ENCODE assay signal across 18 cellular contexts in genomic region chr5:147668385-147668784, GRCh38.
A peak's percentile ranks its signal among the peaks of the same experiment; 100 is the strongest.
DNase-seq lines count a peak whose midpoint lies in the region; ATAC-seq, FAIRE-seq and TF ChIP-seq lines count a peak whose summit lies in the region.
"Had no signal": no experiment of that assay in that cellular context is flagged by ENCODE, and none has a peak within 500 bp of the region (broad histone marks: within the 10 kb centered on the region; RNA-seq: fewer than 3 reads in every experiment).

No MANE protein-coding gene starts in this region.

- H2BK20ac ChIP-seq in H1 (ENCODE audit: low read length): no peak overlapping the region

- no peak overlapping the region for H3K27ac Mint-ChIP-seq in CD8-positive, alpha-beta memory T cell
- H3K27ac Mint-ChIP-seq: IgD-negative memory B cell had no signal

- H3K9ac ChIP-seq in HUES48 (ENCODE audit: low read depth, low read length) (no peak overlapping the region), H1 (replicated peaks in 1 of 4; ENCODE audit: extremely low read depth in 1 of 4, low read depth in 3 of 4, low read length in 3 of 4) (no peak overlapping the region)
- H3K9ac ChIP-seq: KMS-11 had no signal

- DNase-seq in NCI-H2081 (lab: John Stamatoyannopoulos, UW): peak; percentile 12 to 53
- no peak for DNase-seq in NCI-H2081 treated with DMSO at 0.1 percent for 48 hours (lab: John Stamatoyannopoulos, UW)
- no peak for DNase-seq in H1 (ENCODE audit: low read depth in 1 of 2, low spot score in 2 of 2)
- DNase-seq in iPS-NIHi7 (ENCODE audit: extremely low spot score): no peak
- DNase-seq in foreskin keratinocyte: no peak
- DNase-seq in CD8-positive, alpha-beta memory T cell: no peak
- DNase-seq: H7, MM.1S, NCI-H1048, NCI-H187, NCI-H524 treated with DMSO at 0.1 percent for 48 hours, SIG-M5 had no signal

- no peaks in the 10 kb centered on the region for H3K9me3 Mint-ChIP-seq in CD8-positive, alpha-beta memory T cell

- no peaks in the 10 kb centered on the region for H3K23me2 ChIP-seq in H1 (ENCODE audit: low read depth, low read length)

- H2BK120ac ChIP-seq in H1 (replicated peaks; ENCODE audit: low read depth, low read length): no peak overlapping the region

- H3K56ac ChIP-seq in H1 (replicated peaks; ENCODE audit: insufficient read length, low read depth, low read length): no peak overlapping the region

- no peak overlapping the region for H4K91ac ChIP-seq in H1 (replicated peaks; ENCODE audit: insufficient read length, low read length)

- H3K4ac ChIP-seq in H1 (replicated peaks; ENCODE audit: insufficient read length, low read depth, low read length): no peak overlapping the region

- H2BK15ac ChIP-seq in H1 (ENCODE audit: low read length): no peak overlapping the region

- peak overlapping the region; percentile 1 for H3K27ac ChIP-seq in HUES48 (ENCODE audit: low read depth, low read length)
- no peak overlapping the region for H3K27ac ChIP-seq in H1 (ENCODE audit: low read depth, low read length)
- no peak overlapping the region for H3K27ac ChIP-seq in foreskin keratinocyte
- H3K27ac ChIP-seq in CD8-positive, alpha-beta memory T cell (ENCODE audit: low read depth, low read length): no peak overlapping the region
- H3K27ac ChIP-seq: KMS-11, SK-N-MC had no signal

- peak in 1 of 2 experiments; percentile 19; a peak in 2 of 4 replicates for TF ChIP-seq RAD21 in H1 (IDR thresholded peaks at IDR 0.05 in 1 of 2, conservative IDR thresholded peaks at IDR 0.05 in 1 of 2; ENCODE audit: low read depth in 2 of 2, low read length in 2 of 2)

- H4K5ac ChIP-seq in H1 (ENCODE audit: insufficient read length, low read depth, low read length): no peak overlapping the region

- no peak overlapping the region for H2BK5ac ChIP-seq in H1 (ENCODE audit: low read depth, low read length)

- peaks cover 2% of the 10 kb centered on the region; the same call in 1 of the 2 replicates for H3K79me1 ChIP-seq in H1 (ENCODE audit: low read depth, low read length)

- no peaks in the 10 kb centered on the region for H3K27me3 ChIP-seq in HUES48 (ENCODE audit: control insufficient read depth, insufficient read depth, low read length)
- no peaks in the 10 kb centered on the region for H3K27me3 ChIP-seq in H1 (replicated peaks in 1 of 4; ENCODE audit: control insufficient read depth in 3 of 4, extremely low read depth in 1 of 4, insufficient read depth in 3 of 4, low read length in 3 of 4)
- H3K27me3 ChIP-seq in foreskin keratinocyte: no peaks in the 10 kb centered on the region
- H3K27me3 ChIP-seq in CD8-positive, alpha-beta memory T cell (ENCODE audit: insufficient read depth, low read length, poor library complexity, severe bottlenecking): no peaks in the 10 kb centered on the region

- peaks cover 5% of the 10 kb centered on the region; the same call in 1 of the 2 replicates for H3K4me1 ChIP-seq in HUES48 (ENCODE audit: control insufficient read depth, insufficient read depth, low read length)
- H3K4me1 ChIP-seq in H1 (replicated peaks in 1 of 4; ENCODE audit: control insufficient read depth in 3 of 4, insufficient read depth in 4 of 4, low read length in 3 of 4): no peaks in the 10 kb centered on the region
- H3K4me1 ChIP-seq in foreskin keratinocyte: no peaks in the 10 kb centered on the region
- H3K4me1 ChIP-seq in CD8-positive, alpha-beta memory T cell (ENCODE audit: insufficient read depth, low read length): no peaks in the 10 kb centered on the region

- no peaks in the 10 kb centered on the region for H3K9me3 ChIP-seq in HUES48 (ENCODE audit: control insufficient read depth, insufficient read depth, low read length)
- no peaks in the 10 kb centered on the region for H3K9me3 ChIP-seq in H1 (ENCODE audit: insufficient read depth in 2 of 2, low read depth in 1 of 2, low read length in 1 of 2)
- H3K9me3 ChIP-seq in CD8-positive, alpha-beta memory T cell (ENCODE audit: low read length): no peaks in the 10 kb centered on the region

- peak; percentile 13 for FAIRE-seq in H1 (lab: Jason Lieb, UNC)
- FAIRE-seq: GM19239, RCC 7860 had no signal

- no peak overlapping the region for H3K14ac ChIP-seq in H1 (ENCODE audit: insufficient read length)

- H3K23ac ChIP-seq in H1 (ENCODE audit: insufficient read length): no peak overlapping the region

- no peak overlapping the region for H2AFZ ChIP-seq in H1 (ENCODE audit: low read length)

- ATAC-seq in foreskin keratinocyte: no peak

- 79% methylated on average over 2 of the region's 2 CpGs; no CpG with 5 or more reads in 1 of the 2 experiments for WGBS in H1 (ENCODE audit: extremely low coverage in 1 of 2, insufficient coverage in 1 of 2, insufficient read length in 1 of 2, insufficient replicate concordance in 2 of 2, low coverage in 1 of 2, low lambda C conversion rate in 2 of 2, missing lambda C conversion rate in 1 of 2), 2 experiments

- peaks cover 47% of the 10 kb centered on the region for H3K36me3 ChIP-seq in HUES48 (ENCODE audit: control insufficient read depth, insufficient read depth, low read length)
- H3K36me3 ChIP-seq in H1 (ENCODE audit: control insufficient read depth in 2 of 4, insufficient read depth in 4 of 4, low read length in 3 of 4): peaks cover 6 to 33% (median 10%) of the 10 kb centered on the region in 4 experiments
- peaks cover 3% of the 10 kb centered on the region for H3K36me3 ChIP-seq in CD8-positive, alpha-beta memory T cell (ENCODE audit: insufficient read depth, low read length)

- no peaks in the 10 kb centered on the region for H3K79me2 ChIP-seq in H1 (ENCODE audit: control insufficient read depth in 1 of 2, insufficient read depth in 2 of 2, low read length in 2 of 2)

- no peak overlapping the region for H2BK12ac ChIP-seq in H1 (ENCODE audit: low read depth, low read length)

- H3K4me1 Mint-ChIP-seq in CD8-positive, alpha-beta memory T cell: no peaks in the 10 kb centered on the region
- H3K4me1 Mint-ChIP-seq: IgD-negative memory B cell had no signal

- no peaks in the 10 kb centered on the region for H3K27me3 Mint-ChIP-seq in CD8-positive, alpha-beta memory T cell
- H3K27me3 Mint-ChIP-seq: IgD-negative memory B cell had no signal

- no peak for TF ChIP-seq EP300 in H1 (IDR thresholded peaks at IDR 0.05; ENCODE audit: borderline replicate concordance in 1 of 2, low read depth in 2 of 2, low read length in 2 of 2)

- H4K20me1 ChIP-seq in H1 (replicated peaks in 1 of 2; ENCODE audit: control insufficient read depth in 1 of 2, insufficient read depth in 2 of 2, low read length in 2 of 2): no peaks in the 10 kb centered on the region

- no peak for TF ChIP-seq POLR2A in H1 (IDR thresholded peaks at IDR 0.05; ENCODE audit: control extremely low read depth in 1 of 2, low read depth in 2 of 2, low read length in 2 of 2)

- H3K18ac ChIP-seq in H1 (ENCODE audit: extremely low read depth, low read length): no peak overlapping the region

- H4K8ac ChIP-seq in H1 (ENCODE audit: extremely low read depth, insufficient read depth, low read length): no peak overlapping the region

- peaks cover 4 to 24% (median 16%) of the 10 kb centered on the region in 3 donors for H3K36me3 Mint-ChIP-seq in CD8-positive, alpha-beta memory T cell
- H3K36me3 Mint-ChIP-seq: IgD-negative memory B cell had no signal

- CTCF ChIA-PET in H1 (lab: Charles Lee; ENCODE audit: partially characterized antibody): interaction anchor here (1.0 to 2.4 kb wide), 6 partner anchors 11 to 276 kb away, joined by 3 to 9 read pairs (median 4); no protein-coding TSS in a partner anchor
- CTCF ChIA-PET in CD8-positive, alpha-beta memory T cell (lab: Charles Lee): no interaction called here

- no peak overlapping the region for H2AK5ac ChIP-seq in H1 (ENCODE audit: low read depth, low read length)

- H3K4me3 Mint-ChIP-seq in CD8-positive, alpha-beta memory T cell: no peak overlapping the region

- TF ChIP-seq CTCF in H1 (IDR thresholded peaks at IDR 0.05; ENCODE audit: control extremely low read depth in 1 of 3, insufficient read depth in 1 of 3, low read depth in 1 of 3, low read length in 3 of 3) (peak in 1 of 3 experiments; percentile 44; a peak in 1 of 4 replicates), foreskin keratinocyte (conservative IDR thresholded peaks at IDR 0.05) (no peak)

- POLR2A ChIA-PET in H1 (lab: Charles Lee; ENCODE audit: partially characterized antibody): interaction anchor here (2.3 kb wide), 1 partner anchor 11 kb away, joined by 8 read pairs; no protein-coding TSS in a partner anchor
- POLR2A ChIA-PET in CD8-positive, alpha-beta memory T cell (lab: Charles Lee): no interaction called here

- no peak overlapping the region for H3K4me2 ChIP-seq in H1 (ENCODE audit: insufficient read depth in 1 of 2, low read depth in 2 of 2, low read length in 2 of 2)
- H3K4me2 ChIP-seq: KMS-11 had no signal

- H3K4me3 ChIP-seq in HUES48 (ENCODE audit: low read depth, low read length): no peak overlapping the region
- no peak overlapping the region for H3K4me3 ChIP-seq in H1 (ENCODE audit: extremely low read depth in 1 of 4, insufficient read depth in 2 of 4, low read depth in 3 of 4, low read length in 4 of 4)
- no peak overlapping the region for H3K4me3 ChIP-seq in CD8-positive, alpha-beta memory T cell (ENCODE audit: low read length)
- H3K4me3 ChIP-seq: SK-N-MC had no signal

TF ChIP-seq in H1, 55 proteins besides CTCF, POLR2A, EP300 and RAD21:
- TF ChIP-seq BCL11A (IDR thresholded peaks at IDR 0.05; ENCODE audit: low read depth in 2 of 2, low read length in 2 of 2): no peak

Comparison
In these comparisons a context has a peak if more than half of its experiments do, and no peak if none do; other contexts are left out.
1. DNase-seq: peak in NCI-H2081 (2 of 2); none in NCI-H2081 treated with DMSO at 0.1 percent for 48 hours (single experiment), H1 (0 of 2), iPS-NIHi7 (single experiment), foreskin keratinocyte (0 of 2) and CD8-positive, alpha-beta memory T cell (0 of 5).